Comparison of ENCODE assay signal across 21 cellular contexts in genomic region chr4:73856518-73856917, GRCh38. TPM values are rescaled to one million over a fixed set of nuclear protein-coding genes. Genes with fewer than 3 reads are reported as not detected.
A peak's percentile ranks its signal among the peaks of the same experiment; 100 is the strongest.
DNase-seq lines count a peak whose midpoint lies in the region; ATAC-seq, FAIRE-seq and TF ChIP-seq lines count a peak whose summit lies in the region.
"Had no signal": no experiment of that assay in that cellular context is flagged by ENCODE, and none has a peak within 500 bp of the region (broad histone marks: within the 10 kb centered on the region; RNA-seq: fewer than 3 reads in every experiment).

No MANE protein-coding gene starts in this region.

- H4K20me1 ChIP-seq in endothelial cell of umbilical vein (replicated peaks; ENCODE audit: control insufficient read depth, extremely low read depth, insufficient read depth, low read length): no peaks in the 10 kb centered on the region

- TF ChIP-seq CTCF in endothelial cell of umbilical vein (IDR thresholded peaks at IDR 0.05; ENCODE audit: extremely low read depth in 1 of 2, insufficient read depth in 1 of 2, low read depth in 1 of 2, low read length in 2 of 2) (no peak), left lung (IDR thresholded peaks at IDR 0.05) (no peak)

- no peak for TF ChIP-seq POLR2A in endothelial cell of umbilical vein (IDR thresholded peaks at IDR 0.05; ENCODE audit: low read depth, low read length)

- intact Hi-C loops in endothelial cell of umbilical vein (cut with micrococcal nuclease): loop anchor here (1.0 kb wide), 1 partner anchor 80 kb away; no protein-coding TSS in a partner anchor
- intact Hi-C loops in left lung (cut with DNase I): no loop called here

- no peak overlapping the region for H3K4me3 Mint-ChIP-seq in stimulated activated naive B cell treated with anti-CD40 and anti-IgM and Interleukin-4, amounts not matched to agents 10 μg/mL and 1 μg/mL and 100 μg/mL, for 72 hours

- H3K9me1 ChIP-seq in endothelial cell of umbilical vein (replicated peaks; ENCODE audit: control insufficient read depth, extremely low read depth, insufficient read depth, low read length): no peaks in the 10 kb centered on the region

- H3K9me3 Mint-ChIP-seq in activated naive CD4-positive, alpha-beta T cell treated with anti-CD3 and anti-CD28 coated beads, Interleukin-2, amount 50 U/mL, for 72 hours: no peaks in the 10 kb centered on the region
- H3K9me3 Mint-ChIP-seq in stimulated activated naive B cell treated with anti-CD40 and anti-IgM and Interleukin-4, amounts not matched to agents 10 μg/mL and 1 μg/mL and 100 μg/mL, for 72 hours: no peaks in the 10 kb centered on the region

- ATAC-seq in left lung (peak; percentile 51), GM21447 (IDR thresholded peaks at IDR 0.05; ENCODE audit: unreplicated experiment) (no peak), GM19328 (IDR thresholded peaks at IDR 0.05; ENCODE audit: unreplicated experiment) (no peak)
- ATAC-seq in activated naive CD4-positive, alpha-beta T cell treated with anti-CD3 and anti-CD28 coated beads, Interleukin-2, amount 50 U/mL, for 72 hours: no peak
- no peak for ATAC-seq in stimulated activated naive B cell treated with anti-CD40 and anti-IgM and Interleukin-4, amounts not matched to agents 10 μg/mL and 1 μg/mL and 100 μg/mL, for 72 hours (replicated peaks)
- ATAC-seq: stimulated activated naive CD8-positive, alpha-beta T cell treated with anti-CD3 and anti-CD28 coated beads, Interleukin-15, Interleukin-2, amounts not matched to agents 100 U/mL and 50 U/mL, for 24 hours had no signal

- dilution Hi-C loops in endothelial cell of umbilical vein (cut with MboI; ENCODE audit: extremely low pct_ligation_motif_present, low sequenced_read_pairs): no loop called here

- no peaks in the 10 kb centered on the region for H3K79me2 ChIP-seq in ACC112 (ENCODE audit: control insufficient read depth, insufficient read depth, low read length, unreplicated experiment)
- H3K79me2 ChIP-seq in endothelial cell of umbilical vein (ENCODE audit: control insufficient read depth, insufficient read depth, low read length): no peaks in the 10 kb centered on the region

- H3K36me3 Mint-ChIP-seq in activated naive CD4-positive, alpha-beta T cell treated with anti-CD3 and anti-CD28 coated beads, Interleukin-2, amount 50 U/mL, for 72 hours: no peaks in the 10 kb centered on the region
- H3K36me3 Mint-ChIP-seq in stimulated activated naive B cell treated with anti-CD40 and anti-IgM and Interleukin-4, amounts not matched to agents 10 μg/mL and 1 μg/mL and 100 μg/mL, for 72 hours: no peaks in the 10 kb centered on the region

- H3K27ac ChIP-seq in ACC112 (ENCODE audit: low read depth, low read length) (peak overlapping the region; percentile 87), endothelial cell of umbilical vein (ENCODE audit: insufficient read depth, low read depth, low read length) (peak overlapping the region; percentile 24), left lung (no peak overlapping the region)
- H3K27ac ChIP-seq: PC-9, VCaP had no signal

- DNase-seq in NCI-H226 (peak; percentile 7), endothelial cell of umbilical vein (ENCODE audit: low read depth, low spot score) (peak; percentile 85), left lung (no peak)
- no peak for DNase-seq in activated naive CD4-positive, alpha-beta T cell treated with anti-CD3 and anti-CD28 coated beads, Interleukin-2, amount 50 U/mL, for 72 hours (ENCODE audit: low spot score in 2 of 2)
- DNase-seq in stimulated activated naive B cell treated with anti-CD40 and anti-IgM and Interleukin-4, amounts not matched to agents 10 μg/mL and 1 μg/mL and 100 μg/mL, for 72 hours: no peak
- DNase-seq: ACHN; activated CD8-positive, alpha-beta memory T cell treated with anti-CD3 and anti-CD28 coated beads for 24 hours; midbrain; MV-4-11; NCI-H2081 treated with DMSO at 0.1 percent for 48 hours; NCI-H69; PC-9; spleen; stimulated activated naive CD8-positive, alpha-beta T cell treated with anti-CD3 and anti-CD28 coated beads, Interleukin-15, Interleukin-2, amounts not matched to agents 100 U/mL and 50 U/mL, for 24 hours; SW 1271 had no signal

- no peak overlapping the region for H3K4me3 ChIP-seq in ACC112 (ENCODE audit: low read depth, low read length)
- no peak overlapping the region for H3K4me3 ChIP-seq in endothelial cell of umbilical vein (replicated peaks in 1 of 3; ENCODE audit: insufficient read depth in 1 of 3, low read depth in 1 of 3, low read length in 3 of 3)
- no peak overlapping the region for H3K4me3 ChIP-seq in left lung
- H3K4me3 ChIP-seq: PC-9, spleen had no signal

- H3K27ac Mint-ChIP-seq in activated naive CD4-positive, alpha-beta T cell treated with anti-CD3 and anti-CD28 coated beads, Interleukin-2, amount 50 U/mL, for 72 hours: no peak overlapping the region
- no peak overlapping the region for H3K27ac Mint-ChIP-seq in stimulated activated naive B cell treated with anti-CD40 and anti-IgM and Interleukin-4, amounts not matched to agents 10 μg/mL and 1 μg/mL and 100 μg/mL, for 72 hours

- H2AFZ ChIP-seq in ACC112 (ENCODE audit: low read length, unreplicated experiment) (no peak overlapping the region), endothelial cell of umbilical vein (ENCODE audit: low read depth, low read length) (no peak overlapping the region)
- H2AFZ ChIP-seq: PC-9 had no signal

- BruUV-seq in endothelial cell of umbilical vein (replicated peaks; lab: Mats Ljungman, UMichigan): no TSS peak

- H3K9ac ChIP-seq in endothelial cell of umbilical vein (replicated peaks; ENCODE audit: extremely low read depth, insufficient read depth, low read length): no peak overlapping the region

- CTCF ChIA-PET in endothelial cell of umbilical vein (lab: Charles Lee): interaction anchor here (1.0 to 1.7 kb wide), 4 partner anchors 8 to 195 kb away, joined by 3 to 6 read pairs (median 4); partner anchors contain the start of gene CXCL1

- H3K4me1 Mint-ChIP-seq in stimulated activated naive B cell treated with anti-CD40 and anti-IgM and Interleukin-4, amounts not matched to agents 10 μg/mL and 1 μg/mL and 100 μg/mL, for 72 hours: no peaks in the 10 kb centered on the region

- H3K36me3 ChIP-seq in ACC112 (ENCODE audit: insufficient read depth, low read length): peaks cover 15% of the 10 kb centered on the region; the same call in 1 of the 2 replicates
- H3K36me3 ChIP-seq in endothelial cell of umbilical vein (ENCODE audit: control insufficient read depth in 2 of 2, extremely low read depth in 1 of 2, insufficient read depth in 2 of 2, low read length in 2 of 2): no peaks in the 10 kb centered on the region
- no peaks in the 10 kb centered on the region for H3K36me3 ChIP-seq in left lung
- H3K36me3 ChIP-seq: spleen had no signal

- peaks cover 24% of the 10 kb centered on the region for H3K4me1 ChIP-seq in ACC112 (ENCODE audit: control insufficient read depth, insufficient read depth, low read length, unreplicated experiment)
- peaks cover 11% of the 10 kb centered on the region for H3K4me1 ChIP-seq in endothelial cell of umbilical vein (ENCODE audit: control insufficient read depth, extremely low read depth, insufficient read depth, low read length)
- peaks cover 0 to 13% of the 10 kb centered on the region in 2 donors for H3K4me1 ChIP-seq in left lung

- H3K9me3 ChIP-seq in endothelial cell of umbilical vein (replicated peaks; ENCODE audit: control insufficient read depth, insufficient read depth, low read length): no peaks in the 10 kb centered on the region
- H3K9me3 ChIP-seq in left lung: no peaks in the 10 kb centered on the region
- H3K9me3 ChIP-seq: spleen had no signal

- no peak overlapping the region for H3K4me2 ChIP-seq in endothelial cell of umbilical vein (ENCODE audit: insufficient read depth, low read length)
- H3K4me2 ChIP-seq: PC-9 had no signal

- POLR2A ChIA-PET in endothelial cell of umbilical vein (lab: Charles Lee): interaction anchor here (0.7 to 1.2 kb wide), 2 partner anchors 8 to 9 kb away, joined by 3 to 5 read pairs; no protein-coding TSS in a partner anchor

- H3K27me3 Mint-ChIP-seq in stimulated activated naive B cell treated with anti-CD40 and anti-IgM and Interleukin-4, amounts not matched to agents 10 μg/mL and 1 μg/mL and 100 μg/mL, for 72 hours: peaks cover 5 to 6% of the 10 kb centered on the region in 2 donors

- H3K27me3 ChIP-seq in ACC112 (ENCODE audit: insufficient read depth, low read length) (no peaks in the 10 kb centered on the region), endothelial cell of umbilical vein (ENCODE audit: control insufficient read depth in 2 of 2, insufficient read depth in 2 of 2, low read length in 2 of 2) (no peaks in the 10 kb centered on the region), left lung (peaks cover 0 to 11% of the 10 kb centered on the region in 2 donors)

- peak; percentile 59 for FAIRE-seq in endothelial cell of umbilical vein (lab: Jason Lieb, UNC)

RNA-seq across cellular contexts. Expression of gene PF4V1, which starts 3.4 kb away (rescaled TPM):
- total RNA-seq in endothelial cell of umbilical vein: not detected in 2 replicates
- polyA plus RNA-seq in endothelial cell of umbilical vein: not detected in 2 replicates
- polyA plus RNA-seq in endothelial cell of umbilical vein (2011; cell fraction: cytosol; rRNA removed): 0.31 TPM in 1 of 2 replicates, not detected in the other
- not detected in 2 replicates for polyA plus RNA-seq in endothelial cell of umbilical vein (2011; cell fraction: nucleus; rRNA removed)
- not detected in 2 replicates for polyA plus RNA-seq in endothelial cell of umbilical vein (2012)
- polyA minus RNA-seq in endothelial cell of umbilical vein: not detected in 2 replicates
- not detected for polyA minus RNA-seq in endothelial cell of umbilical vein (2011; cell fraction: cytosol; rRNA and poly(A)+ RNA removed)
- not detected in 2 replicates for polyA minus RNA-seq in endothelial cell of umbilical vein (2011; cell fraction: nucleus; rRNA and poly(A)+ RNA removed)
- not detected for total RNA-seq in left lung
- not detected for total RNA-seq in activated naive CD4-positive, alpha-beta T cell treated with anti-CD3 and anti-CD28 coated beads, Interleukin-2, amount 50 U/mL, for 72 hours
- total RNA-seq: G401, PC-9, ureter had no signal

RNA-seq across cellular contexts. Expression of gene CXCL1, which starts 12.7 kb away (rescaled TPM):
- total RNA-seq in endothelial cell of umbilical vein: 9.0 and 20.0 TPM in 2 replicates
- polyA plus RNA-seq in endothelial cell of umbilical vein: 26.7 and 36.0 TPM in 2 replicates
- polyA plus RNA-seq in endothelial cell of umbilical vein (2011; cell fraction: cytosol; rRNA removed): 44.6 and 62.9 TPM in 2 replicates
- polyA plus RNA-seq in endothelial cell of umbilical vein (2011; cell fraction: nucleus; rRNA removed): 23.8 and 27.9 TPM in 2 replicates
- polyA plus RNA-seq in endothelial cell of umbilical vein (2012): 44.9 and 91.9 TPM in 2 replicates
- polyA minus RNA-seq in endothelial cell of umbilical vein: 2.7 and 5.6 TPM in 2 replicates
- not detected for polyA minus RNA-seq in endothelial cell of umbilical vein (2011; cell fraction: cytosol; rRNA and poly(A)+ RNA removed)
- 4.0 and 6.7 TPM in 2 replicates for polyA minus RNA-seq in endothelial cell of umbilical vein (2011; cell fraction: nucleus; rRNA and poly(A)+ RNA removed)
- total RNA-seq in left lung: 10 to 100 TPM in 1 of 2 donors, 1 to 10 TPM in 1; 4.1 to 39.0 TPM
- not detected for total RNA-seq in activated naive CD4-positive, alpha-beta T cell treated with anti-CD3 and anti-CD28 coated beads, Interleukin-2, amount 50 U/mL, for 72 hours
- total RNA-seq: G401 had no signal

RNA-seq across cellular contexts. Expression of gene CXCL6, which starts 20.0 kb away (rescaled TPM):
- total RNA-seq in endothelial cell of umbilical vein (0.25 and 1.2 TPM in 2 replicates), left lung (1 to 10 TPM in 1 of 2 donors, under 1 TPM in 1; 0.15 to 4.8 TPM)
- polyA plus RNA-seq in endothelial cell of umbilical vein: 0.78 and 0.81 TPM in 2 replicates
- 0.59 and 1.0 TPM in 2 replicates for polyA plus RNA-seq in endothelial cell of umbilical vein (2011; cell fraction: cytosol; rRNA removed)
- polyA plus RNA-seq in endothelial cell of umbilical vein (2011; cell fraction: nucleus; rRNA removed): 0.32 and 0.43 TPM in 2 replicates
- 3.5 and 4.3 TPM in 2 replicates for polyA plus RNA-seq in endothelial cell of umbilical vein (2012)
- polyA minus RNA-seq in endothelial cell of umbilical vein: 0.19 TPM in 1 of 2 replicates, not detected in the other
- polyA minus RNA-seq in endothelial cell of umbilical vein (2011; cell fraction: cytosol; rRNA and poly(A)+ RNA removed): not detected
- not detected in 2 replicates for polyA minus RNA-seq in endothelial cell of umbilical vein (2011; cell fraction: nucleus; rRNA and poly(A)+ RNA removed)
- total RNA-seq in activated naive CD4-positive, alpha-beta T cell treated with anti-CD3 and anti-CD28 coated beads, Interleukin-2, amount 50 U/mL, for 72 hours: not detected
- total RNA-seq: G401, PC-9 had no signal

Comparison
In these comparisons a context has a peak if more than half of its experiments do, and no peak if none do; other contexts are left out.
1. H3K27ac ChIP-seq: peak in ACC112 (single experiment) and endothelial cell of umbilical vein (single experiment); none in left lung (0 of 2).
2. DNase-seq: peak in NCI-H226 (single experiment) and endothelial cell of umbilical vein (single experiment); none in left lung (0 of 2), activated naive CD4-positive, alpha-beta T cell treated with anti-CD3 and anti-CD28 coated beads, Interleukin-2, amount 50 U/mL, for 72 hours (0 of 2) and stimulated activated naive B cell treated with anti-CD40 and anti-IgM and Interleukin-4, amounts not matched to agents 10 μg/mL and 1 μg/mL and 100 μg/mL, for 72 hours (single experiment).